ENCODE assay signal across 27 cellular contexts in the genomic region with DNA sequence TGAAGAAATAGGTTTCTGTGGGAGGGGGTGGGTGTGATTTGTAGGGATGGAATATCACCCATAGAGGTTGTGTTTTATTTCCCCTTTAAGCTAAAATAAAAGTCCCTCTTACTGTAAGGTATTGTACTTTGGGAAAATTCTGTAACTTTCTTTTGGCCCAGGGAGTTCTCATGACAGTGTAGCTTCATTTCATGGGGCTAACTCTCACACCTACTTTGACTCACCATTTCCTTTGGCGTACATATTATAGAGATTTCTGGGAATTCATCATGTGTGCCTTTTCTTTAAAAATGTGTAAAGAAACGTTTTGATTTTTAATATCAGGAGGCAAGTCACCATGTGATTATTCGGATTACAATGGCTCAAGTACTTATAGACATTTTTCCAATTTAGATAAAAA.
"Had no signal": no experiment of that assay in that cellular context is flagged by ENCODE, and none has a peak within 500 bp of the region (broad histone marks: within the 10 kb centered on the region; RNA-seq: fewer than 3 reads in every experiment).

No MANE protein-coding gene starts in this region.

- DNase-seq: activated B cell treated with CpG ODN at 0.5 μM for 24 hours; activated CD4-positive, alpha-beta T cell treated with anti-CD3 and anti-CD28 coated beads, Interleukin-2, amount 10 ng/mL, durations not matched to agents 7 days and 5 days; activated naive CD4-positive, alpha-beta T cell; anterior cingulate cortex; endodermal cell; foreskin keratinocyte; heart left ventricle; hypothalamus; immature natural killer cell; kidney; left colon; midbrain; naive thymus-derived CD4-positive, alpha-beta T cell; occipital lobe; psoas muscle; sigmoid colon; small intestine; stimulated activated CD4-positive, alpha-beta T cell treated with anti-CD3 and anti-CD28 coated beads, Interleukin-4, amount 100 ng/mL, for 24 hours had no signal

- H3K4me3 ChIP-seq: heart left ventricle, neural progenitor cell, psoas muscle, sigmoid colon, tibial nerve had no signal

- H3K4me1 Mint-ChIP-seq: activated B cell treated with CpG ODN at 0.5 μM for 24 hours; central memory CD8-positive, alpha-beta T cell; immature natural killer cell; memory B cell; stimulated activated memory B cell treated with anti-CD40 and anti-IgM and Interleukin-4, amounts not matched to agents 10 μg/mL and 1 μg/mL and 100 μg/mL, for 72 hours had no signal

- H3K9me3 ChIP-seq: psoas muscle, sigmoid colon, tibial nerve had no signal

- H3K36me3 Mint-ChIP-seq: memory B cell; neural progenitor cell; stimulated activated memory B cell treated with anti-CD40 and anti-IgM and Interleukin-4, amounts not matched to agents 10 μg/mL and 1 μg/mL and 100 μg/mL, for 72 hours had no signal

- H3K36me3 ChIP-seq: heart left ventricle, neural progenitor cell, sigmoid colon, tibial nerve had no signal

- H3K4me3 Mint-ChIP-seq: activated B cell treated with CpG ODN at 0.5 μM for 24 hours; activated CD4-positive, alpha-beta T cell treated with anti-CD3 and anti-CD28 coated beads, Interleukin-2, amount 10 ng/mL, durations not matched to agents 7 days and 5 days; central memory CD8-positive, alpha-beta T cell; dendritic cell treated with granulocyte-macrophage colony-stimulating factor and Interleukin-4, amounts not matched to agents 40 ng/mL and 50 ng/mL, for 4 days; endodermal cell; immature natural killer cell; memory B cell; naive thymus-derived CD4-positive, alpha-beta T cell; neural progenitor cell; stimulated activated memory B cell treated with anti-CD40 and anti-IgM and Interleukin-4, amounts not matched to agents 10 μg/mL and 1 μg/mL and 100 μg/mL, for 72 hours; T-helper 2 cell treated with Interferon-gamma antibody and Interleukin-4, amounts not matched to agents 5 μg/mL and 100 μg/mL, for 36 hours had no signal

- H3K27me3 ChIP-seq: foreskin keratinocyte, neural progenitor cell, sigmoid colon, tibial nerve had no signal

- H3K9me3 Mint-ChIP-seq: activated B cell treated with CpG ODN at 0.5 μM for 24 hours; central memory CD8-positive, alpha-beta T cell; dendritic cell treated with granulocyte-macrophage colony-stimulating factor and Interleukin-4, amounts not matched to agents 40 ng/mL and 50 ng/mL, for 4 days; memory B cell; stimulated activated memory B cell treated with anti-CD40 and anti-IgM and Interleukin-4, amounts not matched to agents 10 μg/mL and 1 μg/mL and 100 μg/mL, for 72 hours had no signal

- H3K27ac Mint-ChIP-seq: activated B cell treated with CpG ODN at 0.5 μM for 24 hours; activated CD4-positive, alpha-beta T cell treated with anti-CD3 and anti-CD28 coated beads, Interleukin-2, amount 10 ng/mL, durations not matched to agents 7 days and 5 days; dendritic cell treated with granulocyte-macrophage colony-stimulating factor and Interleukin-4, amounts not matched to agents 40 ng/mL and 50 ng/mL, for 4 days; endodermal cell; immature natural killer cell; memory B cell; naive thymus-derived CD4-positive, alpha-beta T cell; neural progenitor cell; stimulated activated memory B cell treated with anti-CD40 and anti-IgM and Interleukin-4, amounts not matched to agents 10 μg/mL and 1 μg/mL and 100 μg/mL, for 72 hours; T-helper 2 cell treated with Interferon-gamma antibody and Interleukin-4, amounts not matched to agents 5 μg/mL and 100 μg/mL, for 36 hours had no signal

- ATAC-seq: esophagus mucosa; foreskin keratinocyte; heart left ventricle; left colon; naive thymus-derived CD4-positive, alpha-beta T cell; psoas muscle; stimulated activated memory B cell treated with anti-CD40 and anti-IgM and Interleukin-4, amounts not matched to agents 10 μg/mL and 1 μg/mL and 100 μg/mL, for 72 hours had no signal

- H3K4me1 ChIP-seq: foreskin keratinocyte, heart left ventricle, parathyroid adenoma, psoas muscle, sigmoid colon, tibial nerve had no signal

- H3K27ac ChIP-seq: foreskin keratinocyte, heart left ventricle, neural progenitor cell, parathyroid adenoma, psoas muscle, sigmoid colon, tibial nerve had no signal

- H3K27me3 Mint-ChIP-seq: activated CD4-positive, alpha-beta T cell treated with anti-CD3 and anti-CD28 coated beads, Interleukin-2, amount 10 ng/mL, durations not matched to agents 7 days and 5 days; central memory CD8-positive, alpha-beta T cell; memory B cell; stimulated activated memory B cell treated with anti-CD40 and anti-IgM and Interleukin-4, amounts not matched to agents 10 μg/mL and 1 μg/mL and 100 μg/mL, for 72 hours had no signal
